Comparison of ENCODE assay signal across 20 cellular contexts in the genomic region with DNA sequence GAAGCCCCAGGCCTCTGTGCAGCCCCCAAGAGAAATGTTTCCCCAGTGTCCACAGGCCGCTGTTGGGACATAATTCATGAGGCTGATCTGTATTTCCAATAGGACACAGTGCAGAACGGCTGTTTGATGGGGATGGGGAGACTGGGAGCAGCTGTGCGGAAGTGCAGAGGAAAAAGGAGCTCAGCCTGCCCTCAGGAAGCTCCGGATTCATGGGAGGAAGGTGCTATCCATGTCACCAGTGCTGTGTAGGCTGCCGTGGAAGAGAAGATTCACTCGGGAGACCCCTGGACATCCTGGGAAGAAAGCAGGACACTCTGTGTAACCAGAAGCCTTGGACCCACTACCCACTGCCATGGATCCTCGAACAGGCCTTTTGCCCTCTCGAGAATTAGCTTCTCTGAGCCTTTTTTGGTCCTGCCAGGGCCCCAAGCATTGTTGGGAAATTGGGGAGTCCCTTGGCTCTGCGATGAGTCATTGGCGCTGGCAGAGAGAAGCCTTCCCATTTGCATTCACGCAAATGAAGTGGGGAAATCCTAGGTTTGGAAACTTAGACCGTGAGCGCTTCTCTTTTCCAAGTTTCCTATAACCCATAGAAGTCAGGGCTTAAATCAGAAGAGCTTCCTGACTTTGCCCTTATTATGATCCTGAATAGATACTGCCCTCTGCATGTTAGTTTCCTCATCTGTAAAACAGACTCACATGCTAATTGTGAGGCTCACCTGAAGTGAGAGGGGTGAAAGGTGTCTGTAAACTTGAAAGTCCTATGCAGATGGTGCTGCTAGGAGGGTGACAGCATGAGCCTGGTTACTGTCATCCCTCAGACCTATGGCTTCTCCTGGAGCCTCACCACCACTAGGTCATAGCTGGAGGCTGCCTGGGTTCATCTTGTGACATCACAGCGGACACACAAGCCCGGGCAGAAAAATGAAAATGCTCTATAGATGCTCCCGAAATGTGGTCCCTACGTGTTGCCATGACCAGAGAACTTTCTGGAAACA.
"Had no signal": no experiment of that assay in that cellular context is flagged by ENCODE, and none has a peak within 500 bp of the region (broad histone marks: within the 10 kb centered on the region; RNA-seq: fewer than 3 reads in every experiment).

No MANE protein-coding gene starts in this region.

- H3K4me2 ChIP-seq: hepatocyte had no signal

- H3K36me3 ChIP-seq: left lung, right atrium auricular region, transverse colon had no signal

- H3K27ac ChIP-seq: hepatocyte, left lung, right atrium auricular region, transverse colon, VCaP had no signal

- H3K9me3 ChIP-seq: left lung, right atrium auricular region, transverse colon had no signal

- H3K9me3 Mint-ChIP-seq: activated naive CD8-positive, alpha-beta T cell treated with anti-CD3 and anti-CD28 coated beads, Interleukin-2, amount 50 U/mL, for 24 hours; activated T-helper 2 cell treated with anti-CD3 and anti-CD28 coated beads, Interferon-gamma antibody, Interleukin-2, Interleukin-4, amounts not matched to agents 10 μg/mL and 5 μg/mL and 100 μg/mL, durations not matched to agents 14 hours and 24 hours and 36 hours; brain; nephron progenitor cell had no signal

- H3K36me3 Mint-ChIP-seq: brain had no signal

- DNase-seq: activated CD4-positive, CD25-positive, alpha-beta regulatory T cell treated with anti-CD3 and anti-CD28 coated beads, Interleukin-2, amount 50 U/mL, for 72 hours; activated naive CD4-positive, alpha-beta T cell treated with Interleukin-2 at 50 U/mL for 16 hours; activated naive CD8-positive, alpha-beta T cell treated with anti-CD3 and anti-CD28 coated beads, Interleukin-2, amount 50 U/mL, for 24 hours; activated T-cell treated with anti-CD3 and anti-CD28 coated beads, Interleukin-2, amount 50 U/mL, for 1 hour; anterior cingulate cortex; central memory CD4-positive, alpha-beta T cell; left lung; mammary epithelial cell; nephron progenitor cell; occipital lobe; stimulated activated naive CD8-positive, alpha-beta T cell treated with anti-CD3 and anti-CD28 coated beads, Interleukin-15, Interleukin-2, amounts not matched to agents 100 U/mL and 50 U/mL, for 24 hours; substantia nigra; SW 1271; T-helper 2 cell; transverse colon had no signal

- H3K4me1 Mint-ChIP-seq: activated naive CD8-positive, alpha-beta T cell treated with anti-CD3 and anti-CD28 coated beads, Interleukin-2, amount 50 U/mL, for 24 hours had no signal

- H3K4me3 Mint-ChIP-seq: activated naive CD8-positive, alpha-beta T cell treated with anti-CD3 and anti-CD28 coated beads, Interleukin-2, amount 50 U/mL, for 24 hours; brain; nephron progenitor cell had no signal

- ATAC-seq: activated naive CD8-positive, alpha-beta T cell treated with anti-CD3 and anti-CD28 coated beads, Interleukin-2, amount 50 U/mL, for 24 hours; left lung; stimulated activated naive CD8-positive, alpha-beta T cell treated with anti-CD3 and anti-CD28 coated beads, Interleukin-15, Interleukin-2, amounts not matched to agents 100 U/mL and 50 U/mL, for 24 hours had no signal

- H3K79me2 ChIP-seq: hepatocyte had no signal

- H3K27me3 ChIP-seq: right atrium auricular region had no signal

- H3K4me1 ChIP-seq: left lung, right atrium auricular region, transverse colon had no signal

- H3K27ac Mint-ChIP-seq: activated naive CD8-positive, alpha-beta T cell treated with anti-CD3 and anti-CD28 coated beads, Interleukin-2, amount 50 U/mL, for 24 hours; activated T-helper 2 cell treated with anti-CD3 and anti-CD28 coated beads, Interferon-gamma antibody, Interleukin-2, Interleukin-4, amounts not matched to agents 10 μg/mL and 5 μg/mL and 100 μg/mL, durations not matched to agents 14 hours and 24 hours and 36 hours; nephron progenitor cell had no signal

- H2AFZ ChIP-seq: hepatocyte had no signal

- H3K4me3 ChIP-seq: hepatocyte, left lung, right atrium auricular region, transverse colon had no signal
